In the genomic region with DNA sequence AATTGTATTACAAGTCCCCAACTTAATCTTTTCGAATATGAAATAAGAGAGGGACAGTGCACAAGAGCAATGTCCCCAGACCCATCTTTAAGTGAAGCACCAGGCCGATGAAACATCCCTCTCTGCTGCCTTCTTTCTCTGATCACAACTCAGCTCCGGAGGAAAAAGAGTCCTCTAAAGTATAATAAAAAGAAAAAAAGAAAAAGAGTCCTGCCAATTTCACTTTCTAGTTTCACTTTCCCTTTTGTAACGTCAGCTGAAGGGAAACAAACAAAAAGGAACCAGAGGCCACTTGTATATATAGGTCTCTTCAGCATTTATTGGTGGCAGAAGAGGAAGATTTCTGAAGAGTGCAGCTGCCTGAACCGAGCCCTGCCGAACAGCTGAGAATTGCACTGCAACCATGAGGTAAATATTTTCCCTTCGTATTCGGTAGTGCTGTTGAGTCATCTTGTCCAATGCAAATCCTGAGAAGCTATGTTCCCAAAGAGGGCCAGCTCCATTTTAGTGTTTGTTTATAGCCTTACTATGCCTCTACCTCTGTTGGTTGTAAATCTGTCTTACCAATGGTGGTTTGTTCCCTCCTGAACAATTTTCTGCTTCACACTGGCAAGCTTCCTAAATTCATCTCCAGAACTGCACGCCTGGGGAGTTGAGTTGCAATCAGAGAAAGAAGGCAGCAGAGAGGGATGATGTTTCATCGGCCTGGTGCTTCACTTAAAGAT, we compare ENCODE assay signal across 1 cellular context.
TF ChIP-seq lines count a peak whose summit lies in the region.

A gene with protein sequence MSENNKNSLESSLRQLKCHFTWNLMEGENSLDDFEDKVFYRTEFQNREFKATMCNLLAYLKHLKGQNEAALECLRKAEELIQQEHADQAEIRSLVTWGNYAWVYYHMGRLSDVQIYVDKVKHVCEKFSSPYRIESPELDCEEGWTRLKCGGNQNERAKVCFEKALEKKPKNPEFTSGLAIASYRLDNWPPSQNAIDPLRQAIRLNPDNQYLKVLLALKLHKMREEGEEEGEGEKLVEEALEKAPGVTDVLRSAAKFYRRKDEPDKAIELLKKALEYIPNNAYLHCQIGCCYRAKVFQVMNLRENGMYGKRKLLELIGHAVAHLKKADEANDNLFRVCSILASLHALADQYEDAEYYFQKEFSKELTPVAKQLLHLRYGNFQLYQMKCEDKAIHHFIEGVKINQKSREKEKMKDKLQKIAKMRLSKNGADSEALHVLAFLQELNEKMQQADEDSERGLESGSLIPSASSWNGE (plus strand): TSS at position 326 of the 725 bp plus-strand sequence. CDS start 78 bp downstream, at position 404.

TF ChIP-seq in GM12878, 131 proteins besides CTCF, POLR2A, EP300 and RAD21 (continued from another document):
- TF ChIP-seq, protein P1, sequence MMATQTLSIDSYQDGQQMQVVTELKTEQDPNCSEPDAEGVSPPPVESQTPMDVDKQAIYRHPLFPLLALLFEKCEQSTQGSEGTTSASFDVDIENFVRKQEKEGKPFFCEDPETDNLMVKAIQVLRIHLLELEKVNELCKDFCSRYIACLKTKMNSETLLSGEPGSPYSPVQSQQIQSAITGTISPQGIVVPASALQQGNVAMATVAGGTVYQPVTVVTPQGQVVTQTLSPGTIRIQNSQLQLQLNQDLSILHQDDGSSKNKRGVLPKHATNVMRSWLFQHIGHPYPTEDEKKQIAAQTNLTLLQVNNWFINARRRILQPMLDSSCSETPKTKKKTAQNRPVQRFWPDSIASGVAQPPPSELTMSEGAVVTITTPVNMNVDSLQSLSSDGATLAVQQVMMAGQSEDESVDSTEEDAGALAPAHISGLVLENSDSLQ (IDR thresholded peaks at IDR 0.05) = 0 out of 2 replicates have a peak, but pooled peaks have one; percentile 28
- TF ChIP-seq RUNX3 (IDR thresholded peaks at IDR 0.05; ENCODE audit: low read length) = peak; percentile 3; the same call in 1 of the 2 replicates
- 0 out of 2 replicates have a peak, but pooled peaks have one; percentile 11 for TF ChIP-seq JUNB (IDR thresholded peaks at IDR 0.05)
- TF ChIP-seq ETV6 (conservative IDR thresholded peaks at IDR 0.05 in 1 of 2, IDR thresholded peaks at IDR 0.05 in 1 of 2; ENCODE audit: borderline replicate concordance in 1 of 2, low read depth in 1 of 2) = 0 out of 4 replicates have a peak, but pooled peaks of 1 of the 2 experiments have one; percentile 37
- TF ChIP-seq MXI1 (IDR thresholded peaks at IDR 0.05; ENCODE audit: low read depth, low read length) = 0 out of 2 replicates have a peak, but pooled peaks have one; percentile 24
- TF ChIP-seq SMAD1 (IDR thresholded peaks at IDR 0.05; ENCODE audit: low read depth, partially characterized antibody) = no peak
- TF ChIP-seq TBL1XR1 (IDR thresholded peaks at IDR 0.05; ENCODE audit: low read depth, low read length) = 0 out of 2 replicates have a peak, but pooled peaks have one; percentile 18
- TF ChIP-seq, protein P2, sequence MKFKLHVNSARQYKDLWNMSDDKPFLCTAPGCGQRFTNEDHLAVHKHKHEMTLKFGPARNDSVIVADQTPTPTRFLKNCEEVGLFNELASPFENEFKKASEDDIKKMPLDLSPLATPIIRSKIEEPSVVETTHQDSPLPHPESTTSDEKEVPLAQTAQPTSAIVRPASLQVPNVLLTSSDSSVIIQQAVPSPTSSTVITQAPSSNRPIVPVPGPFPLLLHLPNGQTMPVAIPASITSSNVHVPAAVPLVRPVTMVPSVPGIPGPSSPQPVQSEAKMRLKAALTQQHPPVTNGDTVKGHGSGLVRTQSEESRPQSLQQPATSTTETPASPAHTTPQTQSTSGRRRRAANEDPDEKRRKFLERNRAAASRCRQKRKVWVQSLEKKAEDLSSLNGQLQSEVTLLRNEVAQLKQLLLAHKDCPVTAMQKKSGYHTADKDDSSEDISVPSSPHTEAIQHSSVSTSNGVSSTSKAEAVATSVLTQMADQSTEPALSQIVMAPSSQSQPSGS (IDR thresholded peaks at IDR 0.05; ENCODE audit: low read length) = peak; percentile 33; the same call in 1 of the 2 replicates
- no peak for TF ChIP-seq YBX1 (IDR thresholded peaks at IDR 0.05)
- TF ChIP-seq STAT3 (IDR thresholded peaks at IDR 0.05; ENCODE audit: low read depth, low read length) = 0 out of 2 replicates have a peak, but pooled peaks have one; percentile 59
- no peak for TF ChIP-seq SIX5 (IDR thresholded peaks at IDR 0.05; ENCODE audit: low read depth, low read length, severe bottlenecking)
- TF ChIP-seq FOXK2 (IDR thresholded peaks at IDR 0.05) = no peak
- TF ChIP-seq NFXL1 (IDR thresholded peaks at IDR 0.05; ENCODE audit: borderline replicate concordance) = no peak
